18 cellular contexts compared by ENCODE assay signal in genomic region chr2:118000041-118000440, GRCh38. TPM values are rescaled to one million over a fixed set of nuclear protein-coding genes. Genes with fewer than 3 reads are reported as not detected.
DNase-seq lines count a peak whose midpoint lies in the region; ATAC-seq and TF ChIP-seq lines count a peak whose summit lies in the region.
"Had no signal": no experiment of that assay in that cellular context is flagged by ENCODE, and none has a peak within 500 bp of the region (broad histone marks: within the 10 kb centered on the region; RNA-seq: fewer than 3 reads in every experiment).

No MANE protein-coding gene starts in this region.

- H3K4me3 ChIP-seq in choroid plexus epithelial cell (ENCODE audit: low read depth, low read length), result no peak overlapping the region

- H3K4me1 Mint-ChIP-seq in neural crest cell, result peaks cover 5% of the 10 kb centered on the region

- no peak for ATAC-seq in GM21360 (IDR thresholded peaks at IDR 0.05; ENCODE audit: unreplicated experiment)
- no peak for ATAC-seq in GM21786 (IDR thresholded peaks at IDR 0.05; ENCODE audit: unreplicated experiment)
- ATAC-seq: HCT116 had no signal

- no peak overlapping the region for H3K4me3 Mint-ChIP-seq in neural crest cell
- H3K4me3 Mint-ChIP-seq: CD4-positive, CD25-positive, alpha-beta regulatory T cell; CD8-positive, alpha-beta memory T cell had no signal

- H3K27me3 Mint-ChIP-seq in neural crest cell (ENCODE audit: low read depth), result no peaks in the 10 kb centered on the region
- H3K27me3 Mint-ChIP-seq: CD4-positive, CD25-positive, alpha-beta regulatory T cell; CD8-positive, alpha-beta memory T cell had no signal

- no peak for TF ChIP-seq CTCF in choroid plexus epithelial cell (conservative IDR thresholded peaks at IDR 0.05; ENCODE audit: low read depth, low read length)
- TF ChIP-seq CTCF in neural crest cell (conservative IDR thresholded peaks at IDR 0.05), result no peak

- H3K9me3 Mint-ChIP-seq in neural crest cell, result no peaks in the 10 kb centered on the region
- H3K9me3 Mint-ChIP-seq: CD4-positive, CD25-positive, alpha-beta regulatory T cell; CD8-positive, alpha-beta memory T cell had no signal

- H3K27ac Mint-ChIP-seq in neural crest cell (ENCODE audit: unreplicated experiment), result peak overlapping the region; percentile 46

- DNase-seq in amniotic epithelial cell (ENCODE audit: low read depth) (peak; percentile 73), choroid plexus epithelial cell (ENCODE audit: low read depth) (peak; percentile 22), neural crest cell (ENCODE audit: low read depth, low spot score) (no peak), DMS79 treated with DMSO at 0.1 percent for 48 hours (lab: John Stamatoyannopoulos, UW) (no peak), SK-N-DZ (ENCODE audit: low spot score) (no peak)
- DNase-seq: ACHN; BE2C; C1 segment of cervical spinal cord; CD4-positive, CD25-positive, alpha-beta regulatory T cell; CD8-positive, alpha-beta memory T cell; COR-L47; DMS 273 treated with DMSO at 0.1 percent for 48 hours; DMS53; GOT3; H7 had no signal

- H3K36me3 Mint-ChIP-seq in neural crest cell (ENCODE audit: low read depth), result peaks cover 4% of the 10 kb centered on the region

RNA-seq across cellular contexts. Expression of gene CCDC93, which starts 13.8 kb away (rescaled TPM):
- total RNA-seq in neural crest cell, result 39.1 and 46.6 TPM in 2 replicates
- 10.3 and 23.6 TPM in 2 replicates for polyA plus RNA-seq in SK-N-DZ (2014; cell fraction: cytosol; rRNA removed)
- polyA plus RNA-seq in SK-N-DZ (2014; cell fraction: nucleus; rRNA removed), result 63.1 and 93.1 TPM in 2 replicates

Comparison
In these comparisons a context has a peak if more than half of its experiments do, and no peak if none do; other contexts are left out.
1. DNase-seq: peak in amniotic epithelial cell (single experiment) and choroid plexus epithelial cell (single experiment); none in neural crest cell (single experiment), DMS79 treated with DMSO at 0.1 percent for 48 hours (single experiment) and SK-N-DZ (single experiment).